ENCODE assay signal across 10 cellular contexts in genomic region chr21:44927259-44927586, GRCh38. TPM values are rescaled to one million over a fixed set of nuclear protein-coding genes. Genes with fewer than 3 reads are reported as not detected.
A peak's percentile ranks its signal among the peaks of the same experiment; 100 is the strongest.
DNase-seq lines count a peak whose midpoint lies in the region; TF ChIP-seq lines count a peak whose summit lies in the region.
"Had no signal": no experiment of that assay in that cellular context is flagged by ENCODE, and none has a peak within 500 bp of the region (broad histone marks: within the 10 kb centered on the region; RNA-seq: fewer than 3 reads in every experiment).

No MANE protein-coding gene starts in this region.

- POLR2A ChIA-PET in Caco-2 (lab: Charles Lee): no interaction called here
- POLR2A ChIA-PET in MCF 10A (lab: Yijun Ruan, JAX): interaction anchor here (0.7 to 4.3 kb wide), 6 partner anchors 9 to 58 kb away, joined by 3 to 26 read pairs (median 17); partner anchors contain the start of genes PTTG1IP and SLX9

- CTCF ChIA-PET in Caco-2 (lab: Charles Lee): interaction anchor here (0.7 to 1.4 kb wide), 4 partner anchors 20 to 202 kb away, joined by 3 to 5 read pairs (median 4); partner anchors contain the start of gene PTTG1IP
- CTCF ChIA-PET in MCF 10A (lab: Yijun Ruan, JAX): interaction anchor here (0.7 to 4.1 kb wide), 9 partner anchors 10 to 579 kb away, joined by 3 to 26 read pairs (median 4); partner anchors contain the start of gene UBE2G2

- H3K27me3 ChIP-seq in Caco-2 (replicated peaks; ENCODE audit: control insufficient read depth, insufficient read depth, low read length) (no peaks in the 10 kb centered on the region), hepatocyte (peaks cover 65% of the 10 kb centered on the region)

- H3K4me1 Mint-ChIP-seq in Caco-2 (ENCODE audit: low read depth, unreplicated experiment): peaks cover 15% of the 10 kb centered on the region
- peaks cover 47 to 66% (median 65%) of the 10 kb centered on the region in 3 donors for H3K4me1 Mint-ChIP-seq in IgD-negative memory B cell
- peaks cover 65% of the 10 kb centered on the region for H3K4me1 Mint-ChIP-seq in MCF 10A (ENCODE audit: insufficient read depth, unreplicated experiment)
- peaks cover 43% of the 10 kb centered on the region for H3K4me1 Mint-ChIP-seq in neural crest cell

- H3K27me3 Mint-ChIP-seq in Caco-2 (ENCODE audit: insufficient read depth, unreplicated experiment) (peaks cover 5% of the 10 kb centered on the region), IgD-negative memory B cell (no peaks in the 10 kb centered on the region), MCF 10A (ENCODE audit: insufficient read depth, unreplicated experiment) (no peaks in the 10 kb centered on the region), neural crest cell (ENCODE audit: low read depth) (peaks cover 72% of the 10 kb centered on the region)

- no peak overlapping the region for H3K4me3 ChIP-seq in Caco-2 (ENCODE audit: low read depth, low read length)
- no peak overlapping the region for H3K4me3 ChIP-seq in hepatocyte
- H3K4me3 ChIP-seq: ovary had no signal

- H3K36me3 Mint-ChIP-seq in Caco-2 (ENCODE audit: insufficient read depth, unreplicated experiment): no peaks in the 10 kb centered on the region
- H3K36me3 Mint-ChIP-seq in IgD-negative memory B cell: no peaks in the 10 kb centered on the region
- H3K36me3 Mint-ChIP-seq in MCF 10A (ENCODE audit: insufficient read depth, unreplicated experiment): peaks cover 7% of the 10 kb centered on the region
- H3K36me3 Mint-ChIP-seq in neural crest cell (ENCODE audit: low read depth): no peaks in the 10 kb centered on the region

- H3K4me2 ChIP-seq in hepatocyte: no peak overlapping the region

- H3K9me2 ChIP-seq in hepatocyte (replicated peaks; ENCODE audit: insufficient read depth): no peaks in the 10 kb centered on the region

- intact Hi-C loops in Caco-2 (cut with micrococcal nuclease; ENCODE audit: unreplicated experiment) (no loop called here), MCF 10A (cut with micrococcal nuclease) (loop anchor here (5.0 kb wide), 2 partner anchors 110 to 415 kb away; partner anchors contain the start of gene SUMO3)

- no TSS peak for BruUV-seq in Caco-2 (replicated peaks; lab: Mats Ljungman, UMichigan)
- BruUV-seq in MCF 10A (replicated peaks; lab: Mats Ljungman, UMichigan): no TSS peak

- H2AFZ ChIP-seq in hepatocyte: no peak overlapping the region

- WGBS in hepatocyte (ENCODE audit: low lambda C conversion rate, missing lambda C conversion rate): 8% methylated on average over 4 of the region's 4 CpGs

- H3K4me1 ChIP-seq in Caco-2 (peaks cover 16% of the 10 kb centered on the region), hepatocyte (ENCODE audit: insufficient read depth) (peaks cover 23% of the 10 kb centered on the region)

- TF ChIP-seq CTCF in Caco-2 (IDR thresholded peaks at IDR 0.05; ENCODE audit: insufficient read depth in 1 of 2, low read depth in 1 of 2, low read length in 1 of 2, severe bottlenecking in 1 of 2, unreplicated experiment in 1 of 2) (no peak), MCF 10A (IDR thresholded peaks at IDR 0.05; ENCODE audit: unreplicated experiment) (no peak), neural crest cell (conservative IDR thresholded peaks at IDR 0.05) (no peak), hepatocyte (IDR thresholded peaks at IDR 0.05; ENCODE audit: poor library complexity) (no peak)

- H3K27ac Mint-ChIP-seq in Caco-2 (ENCODE audit: unreplicated experiment): no peak overlapping the region
- H3K27ac Mint-ChIP-seq in IgD-negative memory B cell: peak overlapping the region; percentile 90 to 97 (median 93)
- H3K27ac Mint-ChIP-seq in MCF 10A (ENCODE audit: low read depth, unreplicated experiment): peak overlapping the region; percentile 80
- no peak overlapping the region for H3K27ac Mint-ChIP-seq in neural crest cell (ENCODE audit: unreplicated experiment)

- no peaks in the 10 kb centered on the region for H3K9me3 ChIP-seq in Caco-2
- H3K9me3 ChIP-seq in hepatocyte (ENCODE audit: low read depth): no peaks in the 10 kb centered on the region

- H3K36me3 ChIP-seq in Caco-2 (ENCODE audit: control insufficient read depth, insufficient read depth, low read length) (no peaks in the 10 kb centered on the region), hepatocyte (replicated peaks; ENCODE audit: insufficient read depth, low read depth) (no peaks in the 10 kb centered on the region)
- H3K36me3 ChIP-seq: ovary had no signal

- H3K9me3 Mint-ChIP-seq in Caco-2 (ENCODE audit: unreplicated experiment): no peaks in the 10 kb centered on the region
- H3K9me3 Mint-ChIP-seq in IgD-negative memory B cell: peaks cover 0 to 2% (median 0%) of the 10 kb centered on the region in 3 donors
- no peaks in the 10 kb centered on the region for H3K9me3 Mint-ChIP-seq in MCF 10A (ENCODE audit: unreplicated experiment)
- no peaks in the 10 kb centered on the region for H3K9me3 Mint-ChIP-seq in neural crest cell

- no peaks in the 10 kb centered on the region for H3K79me2 ChIP-seq in hepatocyte

- H4K20me1 ChIP-seq in hepatocyte (ENCODE audit: insufficient read depth, poor library complexity, severe bottlenecking): no peaks in the 10 kb centered on the region

- peak overlapping the region; percentile 22 for H3K4me3 Mint-ChIP-seq in Caco-2 (ENCODE audit: unreplicated experiment)
- H3K4me3 Mint-ChIP-seq in IgD-negative memory B cell: peak overlapping the region; percentile 83 to 96 (median 95)
- peak overlapping the region; percentile 60 for H3K4me3 Mint-ChIP-seq in MCF 10A (ENCODE audit: unreplicated experiment)
- peak overlapping the region; percentile 64 for H3K4me3 Mint-ChIP-seq in neural crest cell

- H3K27ac ChIP-seq in hepatocyte: no peak overlapping the region
- H3K27ac ChIP-seq: ovary had no signal

- DNase-seq in Caco-2: no peak
- no peak for DNase-seq in MCF 10A (ENCODE audit: unreplicated experiment)
- no peak for DNase-seq in neural crest cell (ENCODE audit: low read depth, low spot score)
- no peak for DNase-seq in NCI-H1092 treated with DMSO at 0.1 percent for 48 hours (lab: John Stamatoyannopoulos, UW)
- DNase-seq in OCI-M1 (lab: John Stamatoyannopoulos, UW): no peak
- no peak for DNase-seq in C1 segment of cervical spinal cord (lab: John Stamatoyannopoulos, UW)
- DNase-seq in hepatocyte (ENCODE audit: low spot score): no peak
- DNase-seq: DMS 273 treated with DMSO at 0.1 percent for 48 hours, ovary had no signal

RNA-seq across cellular contexts. Expression of gene ITGB2, which starts 6.5 kb away (rescaled TPM):
- 0.48 and 1.1 TPM in 2 replicates for total RNA-seq in Caco-2 (2022)
- polyA plus RNA-seq in IgD-negative memory B cell: 294 TPM
- total RNA-seq in MCF 10A (2022): 24.8 and 29.3 TPM in 2 replicates
- 0.84 and 0.89 TPM in 2 replicates for total RNA-seq in neural crest cell
- 1.6 and 3.8 TPM in 2 replicates for total RNA-seq in hepatocyte
- polyA plus RNA-seq in hepatocyte: 3.8 and 4.2 TPM in 2 replicates

RNA-seq across cellular contexts. Expression of gene SLX9, which starts 12.6 kb away (rescaled TPM):
- total RNA-seq in Caco-2 (2022) (54.0 and 62.1 TPM in 2 replicates), MCF 10A (2022) (40.4 and 58.7 TPM in 2 replicates), neural crest cell (40.5 and 42.3 TPM in 2 replicates), hepatocyte (11.5 and 16.3 TPM in 2 replicates)
- polyA plus RNA-seq in IgD-negative memory B cell (12.3 TPM), hepatocyte (33.2 and 37.2 TPM in 2 replicates)

RNA-seq across cellular contexts. Expression of gene PTTG1IP, which starts 53.7 kb away (rescaled TPM):
- total RNA-seq in Caco-2 (2022) (296 and 306 TPM in 2 replicates), MCF 10A (2022) (326 and 338 TPM in 2 replicates), neural crest cell (164 and 169 TPM in 2 replicates), hepatocyte (344 and 348 TPM in 2 replicates)
- polyA plus RNA-seq in IgD-negative memory B cell (44.7 TPM), hepatocyte (315 and 362 TPM in 2 replicates)

Comparison
In these comparisons a context has a peak if more than half of its experiments do, and no peak if none do; other contexts are left out.
1. H3K27ac Mint-ChIP-seq: peak in IgD-negative memory B cell (3 of 3) and MCF 10A (single experiment); none in Caco-2 (single experiment) and neural crest cell (single experiment).
2. H3K4me3 Mint-ChIP-seq: peak in every context shown above with its lines; median percentile 95 in IgD-negative memory B cell; 64 in neural crest cell; 60 in MCF 10A; 22 in Caco-2.